In the genomic region with DNA sequence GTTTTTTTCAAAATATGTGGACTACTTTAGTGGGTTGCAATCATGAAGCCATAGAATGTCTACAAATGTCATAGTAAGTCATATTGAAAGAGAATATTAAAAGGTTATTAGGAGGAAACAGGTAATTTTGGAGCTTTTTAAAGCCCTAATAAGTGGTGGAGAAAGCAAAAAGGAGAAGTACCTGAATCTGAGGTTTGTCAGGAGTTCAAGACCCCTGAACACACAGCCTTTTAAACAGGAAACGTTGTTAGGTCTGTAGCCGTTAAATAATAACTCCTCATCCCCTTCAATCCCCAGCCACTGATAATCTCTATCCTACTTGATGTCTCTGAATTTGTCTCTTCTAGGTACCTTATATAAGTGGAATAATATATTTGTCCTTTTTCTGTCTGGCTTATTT, we compare ENCODE assay signal across 11 cellular contexts.
"Had no signal": no experiment of that assay in that cellular context is flagged by ENCODE, and none has a peak within 500 bp of the region (broad histone marks: within the 10 kb centered on the region; RNA-seq: fewer than 3 reads in every experiment).

No MANE protein-coding gene starts in this region.

- H3K27ac Mint-ChIP-seq: dendritic cell treated with granulocyte-macrophage colony-stimulating factor and Interleukin-4, amounts not matched to agents 40 ng/mL and 50 ng/mL, for 4 days had no signal

- H3K9me3 ChIP-seq: body of pancreas, tibial nerve, vagina had no signal

- H3K4me1 ChIP-seq: body of pancreas, tibial nerve, vagina had no signal

- H3K4me3 Mint-ChIP-seq: dendritic cell treated with granulocyte-macrophage colony-stimulating factor and Interleukin-4, amounts not matched to agents 40 ng/mL and 50 ng/mL, for 4 days had no signal

- H3K36me3 ChIP-seq: tibial nerve, vagina, WERI-Rb-1 had no signal

- ATAC-seq: body of pancreas, left ventricle myocardium superior had no signal

- H3K27ac ChIP-seq: body of pancreas, tibial nerve, vagina, WERI-Rb-1 had no signal

- H3K4me3 ChIP-seq: body of pancreas, tibial nerve, vagina had no signal

- H3K27me3 ChIP-seq: body of pancreas, tibial nerve, vagina had no signal

- H3K27me3 Mint-ChIP-seq: dendritic cell treated with granulocyte-macrophage colony-stimulating factor and Interleukin-4, amounts not matched to agents 40 ng/mL and 50 ng/mL, for 4 days had no signal

- DNase-seq: activated gamma-delta T cell; body of pancreas; kidney; left ventricle myocardium superior; mesenchymal stem cell; stimulated activated CD4-positive, alpha-beta T cell treated with anti-CD3 and anti-CD28 coated beads, Interleukin-2, amount 100 ng/mL, for 48 hours; stimulated activated CD8-positive, alpha-beta memory T cell treated with anti-CD3 and anti-CD28 coated beads, Interleukin-4, amount 100 ng/mL, for 48 hours; WERI-Rb-1 had no signal
